11 cellular contexts compared by ENCODE assay signal in genomic region chr2:197195591-197195990, GRCh38.
DNase-seq lines count a peak whose midpoint lies in the region; ATAC-seq, FAIRE-seq and TF ChIP-seq lines count a peak whose summit lies in the region.
"Had no signal": no experiment of that assay in that cellular context is flagged by ENCODE, and none has a peak within 500 bp of the region (broad histone marks: within the 10 kb centered on the region; RNA-seq: fewer than 3 reads in every experiment).

No MANE protein-coding gene starts in this region.

- H3K4me1 ChIP-seq in skeletal muscle satellite cell (ENCODE audit: control insufficient read depth, insufficient read depth, low read length): peaks cover 16% of the 10 kb centered on the region

- no peaks in the 10 kb centered on the region for H3K27me3 ChIP-seq in skeletal muscle satellite cell (ENCODE audit: control insufficient read depth, insufficient read depth, low read length)

- H3K36me3 Mint-ChIP-seq in T-helper 17 cell (ENCODE audit: low read depth): peaks cover 5% of the 10 kb centered on the region

- H3K4me3 Mint-ChIP-seq in T-helper 17 cell: peak overlapping the region; percentile 97

- no peak for TF ChIP-seq POLR2A in GM12891 (IDR thresholded peaks at IDR 0.05; ENCODE audit: low read depth, low read length)

- no peak for ATAC-seq in T-helper 17 cell
- no peak for ATAC-seq in HG02763 (IDR thresholded peaks at IDR 0.05; ENCODE audit: unreplicated experiment)

- H3K27me3 Mint-ChIP-seq in T-helper 17 cell: no peaks in the 10 kb centered on the region

- H3K4me2 ChIP-seq in skeletal muscle satellite cell (ENCODE audit: low read length): peak overlapping the region; percentile 16

- no peaks in the 10 kb centered on the region for H3K36me3 ChIP-seq in skeletal muscle satellite cell (ENCODE audit: insufficient read depth, low read length)

- H3K4me3 ChIP-seq in skeletal muscle satellite cell (ENCODE audit: low read length): no peak overlapping the region

- peaks cover 58% of the 10 kb centered on the region for H3K4me1 Mint-ChIP-seq in T-helper 17 cell

- no peak overlapping the region for H3K9ac ChIP-seq in skeletal muscle satellite cell (ENCODE audit: low read depth, low read length)

- FAIRE-seq in GM12891 (lab: Jason Lieb, UNC): peak; percentile 66
- peak; percentile 39 for FAIRE-seq in endometrium (lab: Jason Lieb, UNC)
- FAIRE-seq: keratinocyte had no signal

- DNase-seq in GM12891 (ENCODE audit: insufficient read length, low spot score) (no peak), T-helper 17 cell (no peak), hypothalamus (lab: John Stamatoyannopoulos, UW) (no peak), Kasumi-1 (lab: John Stamatoyannopoulos, UW) (no peak)
- DNase-seq: cerebellar nuclear complex, COR-L47, NCI-H2107 had no signal

- H3K9me3 ChIP-seq in T-helper 17 cell (ENCODE audit: control insufficient read depth, low read length, poor library complexity, severe bottlenecking) (no peaks in the 10 kb centered on the region), skeletal muscle satellite cell (replicated peaks; ENCODE audit: low read length) (no peaks in the 10 kb centered on the region)

- peak overlapping the region; percentile 97 for H3K27ac Mint-ChIP-seq in T-helper 17 cell

TF ChIP-seq in GM12891, 5 proteins besides CTCF, POLR2A, EP300 and RAD21:
- TF ChIP-seq TAF1 (IDR thresholded peaks at IDR 0.05; ENCODE audit: low read depth, low read length): no peak
- TF ChIP-seq POLR2AphosphoS5 (IDR thresholded peaks at IDR 0.05; ENCODE audit: low read depth, low read length): no peak
- no peak for TF ChIP-seq POU2F2 (IDR thresholded peaks at IDR 0.05; ENCODE audit: low read depth, low read length)
